1 cellular context compared by ENCODE assay signal in the genomic region with DNA sequence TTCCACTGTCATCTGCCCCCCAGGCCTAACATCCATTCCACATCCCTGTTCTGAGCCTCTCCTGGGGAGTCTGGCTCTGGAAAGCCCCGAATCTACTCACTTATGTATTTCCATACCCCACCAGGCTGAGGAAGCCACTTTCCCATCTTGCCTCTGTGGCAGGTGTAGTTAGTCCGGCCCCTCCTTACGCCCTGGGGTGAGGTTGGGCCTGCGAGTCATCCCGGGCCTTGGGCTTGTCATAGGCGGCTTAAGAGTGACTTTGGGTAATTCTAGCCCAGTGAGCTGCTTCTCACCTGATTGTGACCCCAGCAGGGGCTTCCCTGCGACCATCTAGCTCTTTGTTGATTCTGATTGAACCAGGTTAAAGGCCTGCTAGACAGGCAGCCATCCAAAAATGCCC.
TF ChIP-seq lines count a peak whose summit lies in the region.

No MANE protein-coding gene starts in this region.

TF ChIP-seq in HCT116, 20 proteins besides CTCF, POLR2A, EP300 and RAD21 (continued from another document):
- TF ChIP-seq, protein P1, sequence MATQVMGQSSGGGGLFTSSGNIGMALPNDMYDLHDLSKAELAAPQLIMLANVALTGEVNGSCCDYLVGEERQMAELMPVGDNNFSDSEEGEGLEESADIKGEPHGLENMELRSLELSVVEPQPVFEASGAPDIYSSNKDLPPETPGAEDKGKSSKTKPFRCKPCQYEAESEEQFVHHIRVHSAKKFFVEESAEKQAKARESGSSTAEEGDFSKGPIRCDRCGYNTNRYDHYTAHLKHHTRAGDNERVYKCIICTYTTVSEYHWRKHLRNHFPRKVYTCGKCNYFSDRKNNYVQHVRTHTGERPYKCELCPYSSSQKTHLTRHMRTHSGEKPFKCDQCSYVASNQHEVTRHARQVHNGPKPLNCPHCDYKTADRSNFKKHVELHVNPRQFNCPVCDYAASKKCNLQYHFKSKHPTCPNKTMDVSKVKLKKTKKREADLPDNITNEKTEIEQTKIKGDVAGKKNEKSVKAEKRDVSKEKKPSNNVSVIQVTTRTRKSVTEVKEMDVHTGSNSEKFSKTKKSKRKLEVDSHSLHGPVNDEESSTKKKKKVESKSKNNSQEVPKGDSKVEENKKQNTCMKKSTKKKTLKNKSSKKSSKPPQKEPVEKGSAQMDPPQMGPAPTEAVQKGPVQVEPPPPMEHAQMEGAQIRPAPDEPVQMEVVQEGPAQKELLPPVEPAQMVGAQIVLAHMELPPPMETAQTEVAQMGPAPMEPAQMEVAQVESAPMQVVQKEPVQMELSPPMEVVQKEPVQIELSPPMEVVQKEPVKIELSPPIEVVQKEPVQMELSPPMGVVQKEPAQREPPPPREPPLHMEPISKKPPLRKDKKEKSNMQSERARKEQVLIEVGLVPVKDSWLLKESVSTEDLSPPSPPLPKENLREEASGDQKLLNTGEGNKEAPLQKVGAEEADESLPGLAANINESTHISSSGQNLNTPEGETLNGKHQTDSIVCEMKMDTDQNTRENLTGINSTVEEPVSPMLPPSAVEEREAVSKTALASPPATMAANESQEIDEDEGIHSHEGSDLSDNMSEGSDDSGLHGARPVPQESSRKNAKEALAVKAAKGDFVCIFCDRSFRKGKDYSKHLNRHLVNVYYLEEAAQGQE (IDR thresholded peaks at IDR 0.05; ENCODE audit: low read depth), result no peak
- TF ChIP-seq EGR1 (IDR thresholded peaks at IDR 0.05; ENCODE audit: low read depth), result no peak
